1 cellular context compared by ENCODE assay signal in genomic region chr6:43633002-43633401, GRCh38. TPM values are rescaled to one million over a fixed set of nuclear protein-coding genes. Genes with fewer than 3 reads are reported as not detected.
"Had no signal": no experiment of that assay in that cellular context is flagged by ENCODE, and none has a peak within 500 bp of the region (broad histone marks: within the 10 kb centered on the region; RNA-seq: fewer than 3 reads in every experiment).

No MANE protein-coding gene starts in this region.

RNA-seq across cellular contexts. Expression of gene RSPH9, which starts 11.8 kb away (rescaled TPM):
- total RNA-seq: thoracic aorta had no signal
